Comparison of ENCODE assay signal across 28 cellular contexts in genomic region chr22:48690583-48691317, GRCh38.
"Had no signal": no experiment of that assay in that cellular context is flagged by ENCODE, and none has a peak within 500 bp of the region (broad histone marks: within the 10 kb centered on the region; RNA-seq: fewer than 3 reads in every experiment).

No MANE protein-coding gene starts in this region.

- H3K27ac Mint-ChIP-seq: activated CD8-positive, alpha-beta T cell treated with anti-CD3 and anti-CD28 coated beads, Interleukin-2, amount 10 ng/mL, durations not matched to agents 7 days and 5 days; activated naive CD4-positive, alpha-beta T cell treated with anti-CD3 and anti-CD28 coated beads, Interleukin-2, amount 50 U/mL, for 24 hours; activated T-cell treated with anti-CD3 and anti-CD28 coated beads, Interleukin-2, amount 50 U/mL, for 24 hours; activated T-helper 2 cell treated with anti-CD3 and anti-CD28 coated beads, Interferon-gamma antibody, Interleukin-2, Interleukin-4, amounts not matched to agents 10 μg/mL and 5 μg/mL and 100 μg/mL, durations not matched to agents 14 hours and 24 hours and 36 hours; brain; T-cell had no signal

- DNase-seq: activated CD4-positive, alpha-beta T cell treated with anti-CD3 and anti-CD28 coated beads for 1 hour; activated CD4-positive, alpha-beta T cell treated with anti-CD3 and anti-CD28 coated beads for 48 hours; activated CD4-positive, CD25-positive, alpha-beta regulatory T cell; activated CD8-positive, alpha-beta T cell treated with anti-CD3 and anti-CD28 coated beads, Interleukin-2, amount 10 ng/mL, durations not matched to agents 7 days and 5 days; activated gamma-delta T cell; activated naive CD4-positive, alpha-beta T cell treated with Interleukin-2 at 50 U/mL for 16 hours; activated T-cell treated with anti-CD3 and anti-CD28 coated beads, Interleukin-2, amount 50 U/mL, for 24 hours; anterior cingulate cortex; caudate nucleus; Kasumi-1; KG1; MG63; NCI-H1092; NCI-H1436 treated with DMSO at 0.1 percent for 48 hours; NCI-H1694 treated with DMSO at 0.1 percent for 48 hours; NCI-H2029; NCI-H345; NCI-H524 treated with DMSO at 0.1 percent for 48 hours; SIG-M5; T-cell; T-helper 2 cell; T-helper 9 cell had no signal

- ATAC-seq: activated CD8-positive, alpha-beta T cell treated with anti-CD3 and anti-CD28 coated beads, Interleukin-2, amount 10 ng/mL, durations not matched to agents 7 days and 5 days; Panc1; SK-N-SH treated with all-trans-retinoic acid at 6 μM for 48 hours; T-cell had no signal

- H3K36me3 ChIP-seq: MG63 had no signal

- H3K9me3 ChIP-seq: MG63 had no signal

- H3K4me3 ChIP-seq: MG63 had no signal

- H3K4me1 Mint-ChIP-seq: activated naive CD4-positive, alpha-beta T cell treated with anti-CD3 and anti-CD28 coated beads, Interleukin-2, amount 50 U/mL, for 24 hours; T-cell had no signal

- H3K27me3 Mint-ChIP-seq: activated naive CD4-positive, alpha-beta T cell treated with anti-CD3 and anti-CD28 coated beads, Interleukin-2, amount 50 U/mL, for 24 hours; activated T-cell treated with anti-CD3 and anti-CD28 coated beads, Interleukin-2, amount 50 U/mL, for 24 hours; brain had no signal

- H3K27me3 ChIP-seq: MG63 had no signal

- H3K9me3 Mint-ChIP-seq: activated naive CD4-positive, alpha-beta T cell treated with anti-CD3 and anti-CD28 coated beads, Interleukin-2, amount 50 U/mL, for 24 hours; activated T-cell treated with anti-CD3 and anti-CD28 coated beads, Interleukin-2, amount 50 U/mL, for 24 hours; activated T-helper 2 cell treated with anti-CD3 and anti-CD28 coated beads, Interferon-gamma antibody, Interleukin-2, Interleukin-4, amounts not matched to agents 10 μg/mL and 5 μg/mL and 100 μg/mL, durations not matched to agents 14 hours and 24 hours and 36 hours had no signal

- H3K36me3 Mint-ChIP-seq: activated naive CD4-positive, alpha-beta T cell treated with anti-CD3 and anti-CD28 coated beads, Interleukin-2, amount 50 U/mL, for 24 hours; brain; T-cell had no signal

- H3K27ac ChIP-seq: VCaP had no signal

- H3K4me3 Mint-ChIP-seq: activated CD8-positive, alpha-beta T cell treated with anti-CD3 and anti-CD28 coated beads, Interleukin-2, amount 10 ng/mL, durations not matched to agents 7 days and 5 days; activated naive CD4-positive, alpha-beta T cell treated with anti-CD3 and anti-CD28 coated beads, Interleukin-2, amount 50 U/mL, for 24 hours; activated T-cell treated with anti-CD3 and anti-CD28 coated beads, Interleukin-2, amount 50 U/mL, for 24 hours; brain; T-cell had no signal
